18 cellular contexts compared by ENCODE assay signal in genomic region chr20:43665466-43666176, GRCh38. TPM values are rescaled to one million over a fixed set of nuclear protein-coding genes. Genes with fewer than 3 reads are reported as not detected.
DNase-seq lines count a peak whose midpoint lies in the region; ATAC-seq, FAIRE-seq and TF ChIP-seq lines count a peak whose summit lies in the region.
"Had no signal": no experiment of that assay in that cellular context is flagged by ENCODE, and none has a peak within 500 bp of the region (broad histone marks: within the 10 kb centered on the region; RNA-seq: fewer than 3 reads in every experiment).

No MANE protein-coding gene starts in this region.

- no peaks in the 10 kb centered on the region; a peak in 1 of 5 replicates for H3K27me3 ChIP-seq in HepG2 (ENCODE audit: control insufficient read depth in 1 of 2, insufficient read depth in 2 of 2, low read length in 2 of 2)
- no peaks in the 10 kb centered on the region for H3K27me3 ChIP-seq in right lobe of liver
- H3K27me3 ChIP-seq in keratinocyte (ENCODE audit: control insufficient read depth, extremely low read depth, insufficient read depth, low read length) = no peaks in the 10 kb centered on the region
- H3K27me3 ChIP-seq in suprapubic skin = peaks cover 33% of the 10 kb centered on the region

- in situ Hi-C loops in HepG2 (cut with HindIII; ENCODE audit: extremely low pct_ligation_motif_present, low pct_unique_long_range_greater_than_20kb) = no loop called here

- H3K4me1 ChIP-seq in HepG2 (ENCODE audit: insufficient read depth, low read length) (peaks cover 54% of the 10 kb centered on the region), right lobe of liver (no peaks in the 10 kb centered on the region), keratinocyte (ENCODE audit: control insufficient read depth, extremely low read depth, insufficient read depth, low read length) (peaks cover 23% of the 10 kb centered on the region), suprapubic skin (peaks cover 16% of the 10 kb centered on the region)

- POLR2A ChIA-PET in HepG2 (lab: Yijun Ruan, JAX) = interaction anchor here (0.9 to 4.3 kb wide), 5 partner anchors 35 to 209 kb away, joined by 4 to 22 read pairs (median 5); partner anchors contain the start of genes IFT52, SGK2 and SRSF6

- DNase-seq in HepG2 (ENCODE audit: low spot score) = no peak
- no peak for DNase-seq in right lobe of liver
- peak; percentile 26 for DNase-seq in T1000 (lab: John Stamatoyannopoulos, UW)
- DNase-seq in keratinocyte (ENCODE audit: low read depth, low spot score) = no peak
- DNase-seq in midbrain (lab: John Stamatoyannopoulos, UW) = no peak
- DNase-seq in NCI-H446 (lab: John Stamatoyannopoulos, UW) = no peak
- no peak for DNase-seq in suprapubic skin (ENCODE audit: low spot score in 2 of 2)
- DNase-seq: activated CD4-positive, CD25-positive, alpha-beta regulatory T cell; activated effector memory CD4-positive, alpha-beta T cell treated with Interleukin-2 at 50 U/mL for 16 hours; DND-41; foreskin melanocyte; H7; NCI-H2081; NK-92 treated with Interleukin-12 subunit alpha and Interleukin-12 subunit beta, amount 100 ng/mL, for 24 hours; retina; stimulated activated CD4-positive, alpha-beta T cell treated with anti-CD3 and anti-CD28 coated beads, Interleukin-2, amount 100 ng/mL, for 24 hours; uterus had no signal

- no peaks in the 10 kb centered on the region for H4K20me1 ChIP-seq in HepG2 (ENCODE audit: insufficient read depth, low read length)
- H4K20me1 ChIP-seq in keratinocyte (ENCODE audit: control insufficient read depth, extremely low read depth, insufficient read depth, low read length) = no peaks in the 10 kb centered on the region

- FAIRE-seq in HepG2 (lab: Jason Lieb, UNC) (no peak), keratinocyte (lab: Jason Lieb, UNC) (no peak)

- H3K79me2 ChIP-seq in HepG2 (ENCODE audit: insufficient read depth, low read length) = no peaks in the 10 kb centered on the region
- peaks cover 6% of the 10 kb centered on the region for H3K79me2 ChIP-seq in keratinocyte (ENCODE audit: control insufficient read depth, insufficient read depth, low read length)

- ATAC-seq in HepG2 = no peak
- ATAC-seq in right lobe of liver = no peak
- ATAC-seq in GM19455 (IDR thresholded peaks at IDR 0.05; ENCODE audit: unreplicated experiment) = no peak

- 47% methylated on average over 6 of the region's 6 CpGs for WGBS in HepG2 (ENCODE audit: low lambda C conversion rate)
- 74% methylated on average over 6 of the region's 6 CpGs for WGBS in right lobe of liver (ENCODE audit: insufficient coverage, low coverage, low lambda C conversion rate, missing lambda C conversion rate)
- 62% methylated on average over 6 of the region's 6 CpGs for WGBS in suprapubic skin

- CTCF ChIA-PET in HepG2 (lab: Yijun Ruan, JAX; ENCODE audit: low intra/inter-chr PET ratio, low total read pairs) = no interaction called here

- H2AFZ ChIP-seq in HepG2 (ENCODE audit: low read length) (no peak overlapping the region), keratinocyte (ENCODE audit: control insufficient read depth, low read length) (peak overlapping the region; percentile 13)

- H3K9ac ChIP-seq in HepG2 (ENCODE audit: insufficient read depth, low read depth, low read length) (no peak overlapping the region), keratinocyte (ENCODE audit: control insufficient read depth, extremely low read depth, insufficient read depth, low read length) (no peak overlapping the region)

- TF ChIP-seq EP300 in HepG2 (IDR thresholded peaks at IDR 0.05; ENCODE audit: low read depth in 2 of 2, low read length in 2 of 2) (no peak), HepG2 (CRISPR knock-in tag; IDR thresholded peaks at IDR 0.05; ENCODE audit: borderline replicate concordance) (no peak), suprapubic skin (IDR thresholded peaks at IDR 0.05) (no peak)

- no peaks in the 10 kb centered on the region for H3K9me1 ChIP-seq in keratinocyte (ENCODE audit: control insufficient read depth, extremely low read depth, insufficient read depth, low read length)

- TF ChIP-seq RAD21 in HepG2 (CRISPR knock-in tag; IDR thresholded peaks at IDR 0.05) = no peak

- H3K4me2 ChIP-seq in HepG2 (ENCODE audit: low read depth, low read length) (no peak overlapping the region), keratinocyte (ENCODE audit: control insufficient read depth, extremely low read depth, insufficient read depth, low read depth, low read length) (peak overlapping the region; percentile 16)

- H3K36me3 ChIP-seq in HepG2 (replicated peaks in 1 of 2; ENCODE audit: control insufficient read depth in 1 of 2, insufficient read depth in 2 of 2, low read length in 2 of 2) = 0 out of 5 replicates have a peak, but pooled peaks cover 0 to 2% of the 10 kb centered on the region in 2 experiments
- no peaks in the 10 kb centered on the region for H3K36me3 ChIP-seq in right lobe of liver
- H3K36me3 ChIP-seq in keratinocyte (ENCODE audit: control insufficient read depth in 2 of 2, extremely low read depth in 1 of 2, insufficient read depth in 2 of 2, low read length in 2 of 2) = no peaks in the 10 kb centered on the region
- H3K36me3 ChIP-seq in suprapubic skin = no peaks in the 10 kb centered on the region
- H3K36me3 ChIP-seq: uterus had no signal

- no peak overlapping the region for H3K27ac ChIP-seq in HepG2 (ENCODE audit: extremely low read length, insufficient read depth, low read length)
- no peak overlapping the region for H3K27ac ChIP-seq in right lobe of liver
- peak overlapping the region; percentile 8 for H3K27ac ChIP-seq in keratinocyte (ENCODE audit: control insufficient read depth, insufficient read depth, low read length)
- H3K27ac ChIP-seq in suprapubic skin = no peak overlapping the region
- H3K27ac ChIP-seq: uterus had no signal

- TF ChIP-seq POLR2A in HepG2 (IDR thresholded peaks at IDR 0.05; ENCODE audit: insufficient read depth in 1 of 2, low read depth in 2 of 2, low read length in 2 of 2) = no peak
- TF ChIP-seq POLR2A in right lobe of liver (IDR thresholded peaks at IDR 0.05) = no peak
- no peak for TF ChIP-seq POLR2A in suprapubic skin (IDR thresholded peaks at IDR 0.05)

- BruUV-seq in HepG2 (replicated peaks; lab: Mats Ljungman, UMichigan) = no TSS peak

- no peaks in the 10 kb centered on the region for H3K9me3 ChIP-seq in HepG2 (ENCODE audit: low read length)
- no peaks in the 10 kb centered on the region for H3K9me3 ChIP-seq in right lobe of liver
- H3K9me3 ChIP-seq in keratinocyte (ENCODE audit: control insufficient read depth, low read depth, low read length) = no peaks in the 10 kb centered on the region
- H3K9me3 ChIP-seq in suprapubic skin = no peaks in the 10 kb centered on the region
- H3K9me3 ChIP-seq: uterus had no signal

- intact Hi-C loops in HepG2 (cut with micrococcal nuclease; ENCODE audit: unreplicated experiment) = loop anchor here (10.0 kb wide), 1 partner anchor 539 kb away; no protein-coding TSS in a partner anchor
- intact Hi-C loops in right lobe of liver (cut with DNase I) = loop anchor here in 1 of 2 donors (10.0 kb wide), 1 partner anchor 121 kb away; no protein-coding TSS in a partner anchor

- H3K4me3 ChIP-seq in HepG2 (replicated peaks in 1 of 3; ENCODE audit: insufficient read depth in 1 of 3, low read depth in 2 of 3, low read length in 3 of 3) = no peak overlapping the region
- H3K4me3 ChIP-seq in right lobe of liver = no peak overlapping the region
- no peak overlapping the region for H3K4me3 ChIP-seq in keratinocyte (ENCODE audit: control insufficient read depth in 2 of 3, extremely low read depth in 1 of 3, insufficient read depth in 2 of 3, low read depth in 1 of 3, low read length in 3 of 3)
- no peak overlapping the region for H3K4me3 ChIP-seq in suprapubic skin
- H3K4me3 ChIP-seq: uterus had no signal

- dilution Hi-C loops in keratinocyte (cut with MboI; ENCODE audit: extremely low pct_ligation_motif_present, low sequenced_read_pairs) = no loop called here

- TF ChIP-seq CTCF in HepG2 (CRISPR knock-in tag; IDR thresholded peaks at IDR 0.05) = no peak
- TF ChIP-seq CTCF in right lobe of liver (IDR thresholded peaks at IDR 0.05) = no peak
- no peak for TF ChIP-seq CTCF in keratinocyte (optimal IDR thresholded peaks at IDR 0.05 in 1 of 3, IDR thresholded peaks at IDR 0.05 in 1 of 3, conservative IDR thresholded peaks at IDR 0.05 in 1 of 3; ENCODE audit: extremely low read depth in 1 of 3, insufficient read depth in 2 of 3, low read length in 3 of 3)
- no peak for TF ChIP-seq CTCF in suprapubic skin (IDR thresholded peaks at IDR 0.05)

RNA-seq across cellular contexts. Expression of gene MYBL2, which starts 1.3 kb away (rescaled TPM):
- total RNA-seq in HepG2 (2016; rRNA removed; fragmentation: Illumina TruSeq; extraction: Trizol) (66.2 and 76.9 TPM in 2 replicates), right lobe of liver (1 to 10 TPM in 3 of 6 experiments, under 1 TPM in 2, not detected in 1; 0.44 to 3.5 (median 1.8) TPM), suprapubic skin (1 to 10 TPM in 3 of 4 donors, under 1 TPM in 1; 0.97 to 1.7 (median 1.2) TPM)
- 59.0 and 62.0 TPM in 2 replicates for total RNA-seq in HepG2 (2016; cell fraction: cytosol; rRNA removed; fragmentation: Illumina TruSeq; extraction: Trizol; ENCODE audit: low read depth)
- total RNA-seq in HepG2 (2016; cell fraction: insoluble cytoplasmic fraction; rRNA removed; fragmentation: Illumina TruSeq; extraction: Trizol) = 56.5 and 69.8 TPM in 2 replicates
- 143 and 144 TPM in 2 replicates for total RNA-seq in HepG2 (2016; cell fraction: membrane; rRNA removed; fragmentation: Illumina TruSeq; extraction: Trizol)
- total RNA-seq in HepG2 (2016; cell fraction: nucleus; rRNA removed; fragmentation: Illumina TruSeq; extraction: Trizol) = 31.9 and 37.0 TPM in 2 replicates
- polyA plus RNA-seq in HepG2 (2011; rRNA removed) (8.7 and 11.9 TPM in 2 replicates), keratinocyte (0.73 to 5.6 TPM (median 4.0 TPM) in 3 replicates)
- 8.2 and 15.1 TPM in 2 replicates for polyA plus RNA-seq in HepG2 (2011; cell fraction: cytosol; rRNA removed)
- 11.9 and 16.1 TPM in 2 replicates for polyA plus RNA-seq in HepG2 (2011; cell fraction: nucleus; rRNA removed)
- polyA plus RNA-seq in HepG2 (2012) = 13.6 and 29.5 TPM in 2 replicates
- polyA plus RNA-seq in HepG2 (2016; cell fraction: cytosol; fragmentation: Illumina TruSeq; extraction: Trizol; ENCODE audit: low read depth) = 102 and 115 TPM in 2 replicates
- 97.7 and 135 TPM in 2 replicates for polyA plus RNA-seq in HepG2 (2016; cell fraction: insoluble cytoplasmic fraction; fragmentation: Illumina TruSeq; extraction: Trizol; ENCODE audit: low read depth)
- 207 and 227 TPM in 2 replicates for polyA plus RNA-seq in HepG2 (2016; cell fraction: membrane; fragmentation: Illumina TruSeq; extraction: Trizol; ENCODE audit: low read depth)
- 95.0 and 101 TPM in 2 replicates for polyA plus RNA-seq in HepG2 (2016; cell fraction: nucleus; fragmentation: Illumina TruSeq; extraction: Trizol; ENCODE audit: insufficient read depth, low read depth)
- polyA minus RNA-seq in HepG2 (2011; rRNA and poly(A)+ RNA removed; ENCODE audit: low replicate concordance) = 22.9 and 110 TPM in 2 replicates
- 11.1 and 17.9 TPM in 2 replicates for polyA minus RNA-seq in HepG2 (2011; cell fraction: cytosol; rRNA and poly(A)+ RNA removed)
- 5.3 and 8.1 TPM in 2 replicates for polyA minus RNA-seq in HepG2 (2011; cell fraction: nucleus; rRNA and poly(A)+ RNA removed)
- polyA plus RNA-seq in keratinocyte (2011; ENCODE audit: low read depth) = 0.16 TPM
- polyA plus RNA-seq in keratinocyte (2011; cell fraction: cytosol; rRNA removed) = 1.3 and 1.8 TPM in 2 replicates
- polyA plus RNA-seq in keratinocyte (2011; cell fraction: nucleus; rRNA removed) = 0.75 and 0.83 TPM in 2 replicates
- polyA plus RNA-seq in keratinocyte (2012; ENCODE audit: low replicate concordance) = 0.18 and 20.6 TPM in 2 replicates
- polyA minus RNA-seq in keratinocyte = 1.1 to 29.3 TPM (median 10.8 TPM) in 3 replicates
- polyA minus RNA-seq in keratinocyte (2011; cell fraction: cytosol; rRNA and poly(A)+ RNA removed) = 3.1 TPM
- polyA minus RNA-seq in keratinocyte (2011; cell fraction: nucleus; rRNA and poly(A)+ RNA removed) = 0.74 and 1.1 TPM in 2 replicates

Comparison
In these comparisons a context has a peak if more than half of its experiments do, and no peak if none do; other contexts are left out.
1. RNA of gene MYBL2, which starts 1.3 kb away (total RNA-seq): 31.9 to 144 TPM in HepG2; 0.44 to 3.5 TPM in right lobe of liver and 0.97 to 1.7 TPM in suprapubic skin; every median in the first group is over 4 times any median in the second.